15 cellular contexts compared by ENCODE assay signal in genomic region chr9:93965830-93966577, GRCh38. TPM values are rescaled to one million over a fixed set of nuclear protein-coding genes. Genes with fewer than 3 reads are reported as not detected.
DNase-seq lines count a peak whose midpoint lies in the region; ATAC-seq and TF ChIP-seq lines count a peak whose summit lies in the region.
"Had no signal": no experiment of that assay in that cellular context is flagged by ENCODE, and none has a peak within 500 bp of the region (broad histone marks: within the 10 kb centered on the region; RNA-seq: fewer than 3 reads in every experiment).

No MANE protein-coding gene starts in this region.

- no peak overlapping the region for H3K4me3 ChIP-seq in H7 (ENCODE audit: insufficient read depth, low read depth, low read length)
- H3K4me3 ChIP-seq: body of pancreas, heart left ventricle, ovary had no signal

- H3K27ac ChIP-seq in VCaP: no peak overlapping the region
- H3K27ac ChIP-seq: body of pancreas, heart left ventricle, ovary had no signal

- peak; percentile 81 for TF ChIP-seq CTCF in VCaP (conservative IDR thresholded peaks at IDR 0.05)

- no peak for ATAC-seq in HG02642 (IDR thresholded peaks at IDR 0.05; ENCODE audit: poor library complexity, unreplicated experiment)
- no peak for ATAC-seq in HG03520 (IDR thresholded peaks at IDR 0.05; ENCODE audit: unreplicated experiment)
- ATAC-seq: body of pancreas, T-cell had no signal

- DNase-seq in AG20443 (ENCODE audit: low spot score) (peak; percentile 11), H7 (peak; percentile 75), kidney tubule cell (ENCODE audit: low spot score) (peak; percentile 29), DMS53 (lab: John Stamatoyannopoulos, UW) (no peak), NCI-H1105 (lab: John Stamatoyannopoulos, UW) (no peak)
- DNase-seq: activated CD4-positive, alpha-beta T cell treated with anti-CD3 and anti-CD28 coated beads, Interleukin-2, amount 10 ng/mL, durations not matched to agents 7 days and 5 days; mammary epithelial cell; NCI-H1694 treated with DMSO at 0.1 percent for 48 hours had no signal

- H3K36me3 ChIP-seq in H7 (replicated peaks; ENCODE audit: control insufficient read depth, insufficient read depth, low read length): no peaks in the 10 kb centered on the region
- H3K36me3 ChIP-seq: heart left ventricle, ovary had no signal

- H3K27me3 ChIP-seq in H7 (ENCODE audit: control insufficient read depth, insufficient read depth, low read length): peaks cover 15% of the 10 kb centered on the region
- H3K27me3 ChIP-seq: ovary had no signal

RNA-seq across cellular contexts. Expression of gene BARX1, which starts 10.8 kb away (rescaled TPM):
- total RNA-seq in H7 (2014; rRNA removed; shearing (Covaris generic)): 79.7 and 80.4 TPM in 2 replicates
- total RNA-seq: activated CD4-positive, alpha-beta T cell treated with anti-CD3 and anti-CD28 coated beads, Interleukin-2, amount 10 ng/mL, durations not matched to agents 7 days and 5 days; heart left ventricle; mammary epithelial cell; ovary; T-cell had no signal

Comparison
In these comparisons a context has a peak if more than half of its experiments do, and no peak if none do; other contexts are left out.
1. DNase-seq: peak in AG20443 (single experiment), H7 (single experiment) and kidney tubule cell (single experiment); none in DMS53 (single experiment) and NCI-H1105 (single experiment).